Comparison of ENCODE assay signal across 2 cellular contexts in the genomic region with DNA sequence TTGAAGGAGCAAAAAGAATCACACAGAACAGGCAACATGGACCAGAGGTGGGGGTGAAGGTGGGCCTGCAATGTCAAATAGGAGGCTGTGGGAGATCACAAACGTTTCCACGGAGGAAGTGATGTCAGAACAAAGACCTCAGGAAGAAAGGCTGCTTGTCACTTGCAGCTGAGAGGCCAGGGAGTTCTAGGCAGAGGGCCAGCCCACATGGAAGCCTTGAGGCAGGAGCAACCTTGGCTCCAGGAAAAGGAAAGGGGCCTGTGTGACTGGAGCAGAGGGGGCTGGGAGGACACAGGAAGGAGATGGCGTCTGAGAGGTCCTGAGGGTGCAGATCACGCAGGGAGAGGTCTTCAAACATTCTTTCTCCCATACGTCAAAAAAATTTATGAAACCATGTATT.
A peak's percentile ranks its signal among the peaks of the same experiment; 100 is the strongest.
TF ChIP-seq lines count a peak whose summit lies in the region.

No MANE protein-coding gene starts in this region.

TF ChIP-seq in liver, 16 proteins besides CTCF, POLR2A, EP300 and RAD21:
- TF ChIP-seq, protein P1, sequence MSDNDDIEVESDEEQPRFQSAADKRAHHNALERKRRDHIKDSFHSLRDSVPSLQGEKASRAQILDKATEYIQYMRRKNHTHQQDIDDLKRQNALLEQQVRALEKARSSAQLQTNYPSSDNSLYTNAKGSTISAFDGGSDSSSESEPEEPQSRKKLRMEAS (IDR thresholded peaks at IDR 0.05), result no peak
- TF ChIP-seq, protein P2, sequence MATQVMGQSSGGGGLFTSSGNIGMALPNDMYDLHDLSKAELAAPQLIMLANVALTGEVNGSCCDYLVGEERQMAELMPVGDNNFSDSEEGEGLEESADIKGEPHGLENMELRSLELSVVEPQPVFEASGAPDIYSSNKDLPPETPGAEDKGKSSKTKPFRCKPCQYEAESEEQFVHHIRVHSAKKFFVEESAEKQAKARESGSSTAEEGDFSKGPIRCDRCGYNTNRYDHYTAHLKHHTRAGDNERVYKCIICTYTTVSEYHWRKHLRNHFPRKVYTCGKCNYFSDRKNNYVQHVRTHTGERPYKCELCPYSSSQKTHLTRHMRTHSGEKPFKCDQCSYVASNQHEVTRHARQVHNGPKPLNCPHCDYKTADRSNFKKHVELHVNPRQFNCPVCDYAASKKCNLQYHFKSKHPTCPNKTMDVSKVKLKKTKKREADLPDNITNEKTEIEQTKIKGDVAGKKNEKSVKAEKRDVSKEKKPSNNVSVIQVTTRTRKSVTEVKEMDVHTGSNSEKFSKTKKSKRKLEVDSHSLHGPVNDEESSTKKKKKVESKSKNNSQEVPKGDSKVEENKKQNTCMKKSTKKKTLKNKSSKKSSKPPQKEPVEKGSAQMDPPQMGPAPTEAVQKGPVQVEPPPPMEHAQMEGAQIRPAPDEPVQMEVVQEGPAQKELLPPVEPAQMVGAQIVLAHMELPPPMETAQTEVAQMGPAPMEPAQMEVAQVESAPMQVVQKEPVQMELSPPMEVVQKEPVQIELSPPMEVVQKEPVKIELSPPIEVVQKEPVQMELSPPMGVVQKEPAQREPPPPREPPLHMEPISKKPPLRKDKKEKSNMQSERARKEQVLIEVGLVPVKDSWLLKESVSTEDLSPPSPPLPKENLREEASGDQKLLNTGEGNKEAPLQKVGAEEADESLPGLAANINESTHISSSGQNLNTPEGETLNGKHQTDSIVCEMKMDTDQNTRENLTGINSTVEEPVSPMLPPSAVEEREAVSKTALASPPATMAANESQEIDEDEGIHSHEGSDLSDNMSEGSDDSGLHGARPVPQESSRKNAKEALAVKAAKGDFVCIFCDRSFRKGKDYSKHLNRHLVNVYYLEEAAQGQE (IDR thresholded peaks at IDR 0.05), result no peak
- TF ChIP-seq SP1 (IDR thresholded peaks at IDR 0.05) (peak; percentile 60), GABPA (IDR thresholded peaks at IDR 0.05 in 1 of 2, conservative IDR thresholded peaks at IDR 0.05 in 1 of 2) (peak; percentile 34 to 51), JUND (IDR thresholded peaks at IDR 0.05) (no peak), HNF4A (conservative IDR thresholded peaks at IDR 0.05) (no peak), FOXA2 (IDR thresholded peaks at IDR 0.05) (no peak), RXRA (IDR thresholded peaks at IDR 0.05) (peak in 1 of 2 donors; percentile 46), TAF1 (conservative IDR thresholded peaks at IDR 0.05) (no peak), FOXA1 (IDR thresholded peaks at IDR 0.05) (no peak), HNF4G (IDR thresholded peaks at IDR 0.05) (no peak), EGR1 (IDR thresholded peaks at IDR 0.05; ENCODE audit: low read depth in 2 of 2) (no peak), NR2F2 (IDR thresholded peaks at IDR 0.05) (peak; percentile 90), YY1 (IDR thresholded peaks at IDR 0.05) (no peak)
- TF ChIP-seq, protein P3, sequence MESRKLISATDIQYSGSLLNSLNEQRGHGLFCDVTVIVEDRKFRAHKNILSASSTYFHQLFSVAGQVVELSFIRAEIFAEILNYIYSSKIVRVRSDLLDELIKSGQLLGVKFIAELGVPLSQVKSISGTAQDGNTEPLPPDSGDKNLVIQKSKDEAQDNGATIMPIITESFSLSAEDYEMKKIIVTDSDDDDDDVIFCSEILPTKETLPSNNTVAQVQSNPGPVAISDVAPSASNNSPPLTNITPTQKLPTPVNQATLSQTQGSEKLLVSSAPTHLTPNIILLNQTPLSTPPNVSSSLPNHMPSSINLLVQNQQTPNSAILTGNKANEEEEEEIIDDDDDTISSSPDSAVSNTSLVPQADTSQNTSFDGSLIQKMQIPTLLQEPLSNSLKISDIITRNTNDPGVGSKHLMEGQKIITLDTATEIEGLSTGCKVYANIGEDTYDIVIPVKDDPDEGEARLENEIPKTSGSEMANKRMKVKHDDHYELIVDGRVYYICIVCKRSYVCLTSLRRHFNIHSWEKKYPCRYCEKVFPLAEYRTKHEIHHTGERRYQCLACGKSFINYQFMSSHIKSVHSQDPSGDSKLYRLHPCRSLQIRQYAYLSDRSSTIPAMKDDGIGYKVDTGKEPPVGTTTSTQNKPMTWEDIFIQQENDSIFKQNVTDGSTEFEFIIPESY (IDR thresholded peaks at IDR 0.05), result no peak
- TF ChIP-seq, protein P4, sequence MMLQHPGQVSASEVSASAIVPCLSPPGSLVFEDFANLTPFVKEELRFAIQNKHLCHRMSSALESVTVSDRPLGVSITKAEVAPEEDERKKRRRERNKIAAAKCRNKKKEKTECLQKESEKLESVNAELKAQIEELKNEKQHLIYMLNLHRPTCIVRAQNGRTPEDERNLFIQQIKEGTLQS (IDR thresholded peaks at IDR 0.05), result no peak

TF ChIP-seq in HepG2, 621 proteins besides CTCF, POLR2A, EP300 and RAD21:
- TF ChIP-seq HDAC2 (CRISPR knock-in tag; IDR thresholded peaks at IDR 0.05), result no peak
- TF ChIP-seq, protein P1 (IDR thresholded peaks at IDR 0.05), result no peak
